In the genomic region with DNA sequence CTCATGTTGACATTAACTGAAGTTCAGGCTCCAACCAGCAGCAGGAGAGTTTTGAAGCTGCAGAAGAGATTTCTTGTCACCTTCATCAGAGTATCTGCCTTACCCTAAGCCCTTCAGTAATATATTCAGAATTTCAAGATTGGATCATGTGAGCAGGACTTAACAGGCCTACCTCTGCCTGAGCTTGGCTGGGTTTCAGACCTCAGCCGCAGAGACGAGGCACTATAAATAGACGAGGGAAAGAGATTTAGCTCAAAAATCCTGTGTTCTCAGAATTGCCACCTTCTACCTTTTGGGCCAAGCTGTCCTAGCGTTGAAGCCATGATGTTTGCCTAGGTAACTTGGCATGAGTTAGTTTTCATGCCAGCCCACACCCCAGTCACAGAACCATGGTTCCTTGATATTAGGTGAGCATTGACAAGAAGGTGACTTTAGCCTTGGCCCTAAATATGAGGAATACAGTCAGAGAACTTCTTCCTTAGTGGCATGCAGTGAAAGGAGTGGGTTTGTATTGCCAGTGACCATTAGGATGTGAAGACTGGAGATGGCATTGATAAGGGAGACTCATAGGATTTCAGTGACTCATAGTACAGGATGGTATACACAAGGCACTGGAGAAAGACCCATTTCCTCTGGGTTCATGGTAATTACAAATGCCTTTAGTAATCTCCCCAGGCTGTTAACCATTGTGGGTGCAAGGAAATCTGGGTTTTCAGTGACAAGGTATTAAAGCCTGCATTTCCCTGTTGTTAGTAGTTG, we compare ENCODE assay signal across 9 cellular contexts.
DNase-seq lines count a peak whose midpoint lies in the region; ATAC-seq and TF ChIP-seq lines count a peak whose summit lies in the region.
"Had no signal": no experiment of that assay in that cellular context is flagged by ENCODE, and none has a peak within 500 bp of the region (broad histone marks: within the 10 kb centered on the region; RNA-seq: fewer than 3 reads in every experiment).

No MANE protein-coding gene starts in this region.

- H3K4me2 ChIP-seq in DND-41 (ENCODE audit: insufficient read depth, low read length) (no peak overlapping the region), Loucy (ENCODE audit: low read depth, low read length, poor library complexity, severe bottlenecking) (peak overlapping the region; percentile 20), osteoblast (ENCODE audit: insufficient read depth, low read length) (no peak overlapping the region)

- DNase-seq in DND-41: no peak
- DNase-seq in cerebellum (ENCODE audit: low spot score): peak; percentile 56
- no peak for DNase-seq in osteoblast (ENCODE audit: insufficient read length, low spot score, missing footprints)
- DNase-seq in stomach: no peak
- no peak for DNase-seq in HuH-7.5 (ENCODE audit: low spot score)
- no peak for DNase-seq in NCI-H2081 treated with DMSO at 0.1 percent for 48 hours (lab: John Stamatoyannopoulos, UW)
- DNase-seq: nucleus accumbens had no signal

- TF ChIP-seq POLR2A in stomach (IDR thresholded peaks at IDR 0.05): no peak

- H3K9ac ChIP-seq in DND-41 (ENCODE audit: low read depth, low read length) (no peak overlapping the region), Loucy (ENCODE audit: low read depth, low read length, poor library complexity, severe bottlenecking) (no peak overlapping the region)

- H3K9me3 ChIP-seq in DND-41 (ENCODE audit: insufficient read depth, low read length, severe bottlenecking): no peaks in the 10 kb centered on the region
- H3K9me3 ChIP-seq in Loucy (ENCODE audit: insufficient read depth, low read depth, low read length): no peaks in the 10 kb centered on the region
- no peaks in the 10 kb centered on the region for H3K9me3 ChIP-seq in osteoblast (ENCODE audit: low read depth, low read length)
- no peaks in the 10 kb centered on the region for H3K9me3 ChIP-seq in stomach

- H2AFZ ChIP-seq in DND-41 (ENCODE audit: low read depth, low read length) (no peak overlapping the region), Loucy (ENCODE audit: low read length) (no peak overlapping the region), osteoblast (ENCODE audit: low read length) (no peak overlapping the region)

- 64 to 74% (median 68%) methylated on average over 4 of the region's 4 CpGs for WGBS in stomach, 5 donors

- no peaks in the 10 kb centered on the region for H4K20me1 ChIP-seq in DND-41 (ENCODE audit: insufficient read depth, low read length)
- H4K20me1 ChIP-seq in Loucy (ENCODE audit: insufficient read depth, low read length, poor library complexity, severe bottlenecking): peaks cover 30% of the 10 kb centered on the region
- no peaks in the 10 kb centered on the region for H4K20me1 ChIP-seq in osteoblast (ENCODE audit: insufficient read depth, low read length)

- TF ChIP-seq EP300 in stomach (IDR thresholded peaks at IDR 0.05): no peak

- ATAC-seq in DND-41 (ENCODE audit: insufficient read depth, low read depth) (peak; percentile 47), GM21825 (IDR thresholded peaks at IDR 0.05; ENCODE audit: unreplicated experiment) (no peak)

- H3K79me2 ChIP-seq in DND-41 (ENCODE audit: insufficient read depth, low read length): peaks cover 100% of the 10 kb centered on the region
- peaks cover 93% of the 10 kb centered on the region for H3K79me2 ChIP-seq in Loucy (ENCODE audit: insufficient read depth, low read length)
- no peaks in the 10 kb centered on the region for H3K79me2 ChIP-seq in osteoblast (ENCODE audit: insufficient read depth, low read length)

- H3K36me3 ChIP-seq in DND-41 (ENCODE audit: insufficient read depth, low read length): peaks cover 85% of the 10 kb centered on the region
- peaks cover 64% of the 10 kb centered on the region; the same call in 1 of the 2 replicates for H3K36me3 ChIP-seq in Loucy (ENCODE audit: insufficient read depth, low read length)
- no peaks in the 10 kb centered on the region for H3K36me3 ChIP-seq in osteoblast (ENCODE audit: insufficient read depth, low read length)
- no peaks in the 10 kb centered on the region for H3K36me3 ChIP-seq in stomach

- no peaks in the 10 kb centered on the region for H3F3A ChIP-seq in Loucy (ENCODE audit: low read depth)

- H3K4me1 ChIP-seq in DND-41 (ENCODE audit: insufficient read depth, low read length) (peaks cover 100% of the 10 kb centered on the region), Loucy (ENCODE audit: insufficient read depth, low read length, poor library complexity, severe bottlenecking) (peaks cover 59% of the 10 kb centered on the region), osteoblast (ENCODE audit: insufficient read depth, low read length) (peaks cover 19% of the 10 kb centered on the region), stomach (peaks cover 0 to 34% (median 14%) of the 10 kb centered on the region in 4 donors)

- H3K9me2 ChIP-seq in Loucy (replicated peaks; ENCODE audit: low read depth, low read length): no peaks in the 10 kb centered on the region

- H3K27me3 ChIP-seq in DND-41 (ENCODE audit: insufficient read depth, low read length, poor library complexity) (no peaks in the 10 kb centered on the region), Loucy (ENCODE audit: insufficient read depth, low read length, poor library complexity, severe bottlenecking) (no peaks in the 10 kb centered on the region), osteoblast (ENCODE audit: insufficient read depth, low read length) (no peaks in the 10 kb centered on the region), stomach (no peaks in the 10 kb centered on the region)

- no peak overlapping the region for H3K4me3 ChIP-seq in DND-41 (ENCODE audit: low read depth in 1 of 2, low read length in 2 of 2)
- no peak overlapping the region for H3K4me3 ChIP-seq in Loucy (ENCODE audit: low read length, poor library complexity, severe bottlenecking)
- H3K4me3 ChIP-seq in osteoblast (ENCODE audit: insufficient read depth, low read length): no peak overlapping the region
- no peak overlapping the region for H3K4me3 ChIP-seq in stomach

- peak overlapping the region; percentile 91 for H3K27ac ChIP-seq in DND-41 (ENCODE audit: low read length)
- peak overlapping the region; percentile 69 for H3K27ac ChIP-seq in osteoblast (ENCODE audit: low read depth, low read length)
- H3K27ac ChIP-seq in stomach: peak overlapping the region in 1 of 5 donors; percentile 8

- intact Hi-C loops in stomach (cut with DNase I; ENCODE audit: low total_unique reads): no loop called here

- TF ChIP-seq CTCF in DND-41 (IDR thresholded peaks at IDR 0.05; ENCODE audit: borderline replicate concordance, extremely low read depth, low read length, poor library complexity, severe bottlenecking) (no peak), Loucy (conservative IDR thresholded peaks at IDR 0.05; ENCODE audit: low read length) (no peak), osteoblast (IDR thresholded peaks at IDR 0.05; ENCODE audit: extremely low read depth, low read depth, low read length) (no peak), stomach (IDR thresholded peaks at IDR 0.05) (no peak)
